ENCODE assay signal across 23 cellular contexts in the genomic region with DNA sequence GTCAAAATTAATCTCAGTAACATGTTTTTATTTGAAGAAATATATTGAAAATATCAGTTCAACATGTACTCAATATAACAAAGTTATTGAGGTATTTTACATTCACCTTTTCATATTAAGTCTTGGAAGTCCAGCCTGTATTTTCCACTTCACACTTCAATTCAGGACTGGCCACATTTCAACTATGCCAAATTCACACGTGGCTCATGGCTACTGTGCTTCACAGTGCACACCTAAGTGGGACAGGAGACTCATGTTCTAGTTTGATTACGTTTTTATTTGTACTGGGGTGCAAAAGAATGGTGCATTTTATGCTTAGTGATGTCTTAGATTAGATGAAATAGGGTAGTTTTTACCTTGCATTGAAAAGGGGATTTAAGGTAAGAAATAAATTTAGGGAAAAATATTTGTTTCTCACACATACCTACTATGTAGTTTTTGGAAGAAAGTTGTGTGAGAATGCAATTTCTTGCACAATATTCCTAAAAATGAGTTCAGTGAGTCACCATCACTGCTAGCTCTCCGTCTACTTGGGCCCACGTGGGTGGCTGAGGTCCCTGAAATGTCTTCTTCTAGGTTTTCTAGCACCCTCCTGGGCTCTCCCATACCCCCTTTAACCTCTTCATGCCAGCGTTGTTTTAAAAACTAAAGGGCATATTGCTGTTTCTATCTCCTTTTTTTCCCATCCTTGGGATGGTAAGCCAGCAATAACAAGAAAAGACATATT.
"Had no signal": no experiment of that assay in that cellular context is flagged by ENCODE, and none has a peak within 500 bp of the region (broad histone marks: within the 10 kb centered on the region; RNA-seq: fewer than 3 reads in every experiment).

No MANE protein-coding gene starts in this region.

- H3K36me3 ChIP-seq: breast epithelium, Peyer's patch, SJSA1 had no signal

- H3K4me1 Mint-ChIP-seq: activated CD4-positive, alpha-beta memory T cell treated with anti-CD3 and anti-CD28 coated beads, Interleukin-2, amount 10 ng/mL, durations not matched to agents 7 days and 5 days; activated T-helper 17 cell treated with anti-CD3 and anti-CD28 coated beads, Interleukin-2, amount 50 U/mL, for 72 hours had no signal

- H3K4me3 ChIP-seq: breast epithelium, Peyer's patch, SJSA1 had no signal

- H3K27ac ChIP-seq: breast epithelium, Peyer's patch, SJSA1 had no signal

- H3K27me3 ChIP-seq: breast epithelium, Peyer's patch, SJSA1 had no signal

- H3K36me3 Mint-ChIP-seq: activated naive CD8-positive, alpha-beta T cell had no signal

- H3K27me3 Mint-ChIP-seq: activated CD4-positive, alpha-beta memory T cell treated with anti-CD3 and anti-CD28 coated beads, Interleukin-2, amount 10 ng/mL, durations not matched to agents 7 days and 5 days had no signal

- H3K4me1 ChIP-seq: breast epithelium, Peyer's patch, SJSA1 had no signal

- H3K9me3 Mint-ChIP-seq: activated CD4-positive, alpha-beta memory T cell treated with anti-CD3 and anti-CD28 coated beads, Interleukin-2, amount 10 ng/mL, durations not matched to agents 7 days and 5 days; activated naive CD4-positive, alpha-beta T cell treated with anti-CD3 and anti-CD28 coated beads for 36 hours; T-helper 1 cell treated with Interleukin-12 subunit alpha and Interleukin-12 subunit beta and Interleukin-4 antibody, amounts not matched to agents 30 μg/mL and 1 μg/mL, for 36 hours had no signal

- DNase-seq: activated CD4-positive, alpha-beta memory T cell treated with anti-CD3 and anti-CD28 coated beads, Interleukin-2, amount 10 ng/mL, durations not matched to agents 7 days and 5 days; activated CD4-positive, alpha-beta T cell treated with anti-CD3 and anti-CD28 coated beads for 1 hour; activated CD4-positive, alpha-beta T cell treated with anti-CD3 and anti-CD28 coated beads, Interleukin-2, amount 50 U/mL, for 1 hour; activated gamma-delta T cell; activated naive CD4-positive, alpha-beta T cell treated with anti-CD3 and anti-CD28 coated beads for 36 hours; activated T-cell treated with anti-CD3 and anti-CD28 coated beads for 4 hours; activated T-cell treated with anti-CD3 and anti-CD28 coated beads, Interleukin-2, amount 50 U/mL, for 48 hours; caudate nucleus; MM.1S; NCI-H1092 treated with DMSO at 0.1 percent for 48 hours; NCI-H1436; NCI-H187; NCI-H2081; NCI-H446; NCI-H524; Peyer's patch; SHP77 had no signal

- H3K27ac Mint-ChIP-seq: activated CD4-positive, alpha-beta memory T cell treated with anti-CD3 and anti-CD28 coated beads, Interleukin-2, amount 10 ng/mL, durations not matched to agents 7 days and 5 days; activated naive CD4-positive, alpha-beta T cell treated with anti-CD3 and anti-CD28 coated beads for 36 hours; activated naive CD8-positive, alpha-beta T cell; activated T-helper 17 cell treated with anti-CD3 and anti-CD28 coated beads, Interleukin-2, amount 50 U/mL, for 72 hours; T-helper 1 cell treated with Interleukin-12 subunit alpha and Interleukin-12 subunit beta and Interleukin-4 antibody, amounts not matched to agents 30 μg/mL and 1 μg/mL, for 36 hours; WTC11 had no signal

- H3K4me3 Mint-ChIP-seq: activated CD4-positive, alpha-beta memory T cell treated with anti-CD3 and anti-CD28 coated beads, Interleukin-2, amount 10 ng/mL, durations not matched to agents 7 days and 5 days; activated naive CD4-positive, alpha-beta T cell treated with anti-CD3 and anti-CD28 coated beads for 36 hours; activated naive CD8-positive, alpha-beta T cell; activated T-helper 17 cell treated with anti-CD3 and anti-CD28 coated beads, Interleukin-2, amount 50 U/mL, for 72 hours; T-helper 1 cell treated with Interleukin-12 subunit alpha and Interleukin-12 subunit beta and Interleukin-4 antibody, amounts not matched to agents 30 μg/mL and 1 μg/mL, for 36 hours; WTC11 had no signal

- H3K9me3 ChIP-seq: breast epithelium, Peyer's patch, SJSA1 had no signal
